In the genomic region with DNA sequence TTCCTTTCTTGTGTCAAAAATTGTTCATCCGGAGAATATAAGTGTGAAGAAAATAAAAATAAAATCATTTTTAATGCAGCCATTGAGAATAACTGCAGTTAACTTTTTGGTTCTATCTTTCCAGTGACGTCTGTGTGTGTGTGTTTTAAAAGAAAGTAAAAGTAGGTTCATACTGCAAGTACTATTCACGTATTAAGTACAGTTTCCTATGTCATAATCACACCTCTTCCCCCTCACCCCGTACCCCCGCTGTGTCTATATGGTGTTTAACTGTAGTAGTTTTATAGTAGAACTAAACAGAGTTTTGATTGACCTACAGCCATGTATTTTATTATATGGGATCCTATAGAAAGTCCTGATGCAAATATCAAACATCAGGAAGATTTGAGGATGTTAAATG, we compare ENCODE assay signal across 19 cellular contexts.
DNase-seq lines count a peak whose midpoint lies in the region; ATAC-seq, FAIRE-seq and TF ChIP-seq lines count a peak whose summit lies in the region.
"Had no signal": no experiment of that assay in that cellular context is flagged by ENCODE, and none has a peak within 500 bp of the region (broad histone marks: within the 10 kb centered on the region; RNA-seq: fewer than 3 reads in every experiment).

No MANE protein-coding gene starts in this region.

- no peak overlapping the region for H3K4me3 Mint-ChIP-seq in CD8-positive, alpha-beta T cell
- H3K4me3 Mint-ChIP-seq in naive thymus-derived CD8-positive, alpha-beta T cell: no peak overlapping the region
- H3K4me3 Mint-ChIP-seq: CD4-positive, alpha-beta T cell had no signal

- RAD21 ChIA-PET in GM12878 (lab: Charles Lee; ENCODE audit: unreplicated experiment): interaction anchor here (0.9 to 2.0 kb wide), 3 partner anchors 33 to 113 kb away, joined by 3 to 8 read pairs (median 3); no protein-coding TSS in a partner anchor

- DNase-seq in CD8-positive, alpha-beta T cell: no peak
- DNase-seq in GM12878 (ENCODE audit: low read depth, low spot score) (no peak), esophagus muscularis mucosa (ENCODE audit: extremely low spot score) (no peak), thyroid gland (no peak), G401 (ENCODE audit: low spot score) (no peak)
- DNase-seq in naive thymus-derived CD8-positive, alpha-beta T cell: no peak
- DNase-seq: Calu3, COR-L47, DMS153, DND-41, GDM1, H7 had no signal

- no peak overlapping the region for H3K4me3 ChIP-seq in CD8-positive, alpha-beta T cell (ENCODE audit: low read depth, low read length)
- H3K4me3 ChIP-seq in GM12878 (no peak overlapping the region), esophagus muscularis mucosa (no peak overlapping the region), thyroid gland (replicated peaks in 1 of 3) (no peak overlapping the region)
- H3K4me3 ChIP-seq: BLaER1, GM23248 had no signal

- TF ChIP-seq EP300 in GM12878 (IDR thresholded peaks at IDR 0.05; ENCODE audit: borderline replicate concordance in 1 of 2, control insufficient read depth in 1 of 2, low read depth in 2 of 2, low read length in 2 of 2) (no peak), esophagus muscularis mucosa (IDR thresholded peaks at IDR 0.05) (no peak)

- H3K4me2 ChIP-seq in GM12878 (ENCODE audit: control insufficient read depth, insufficient read depth): no peak overlapping the region
- H3K4me2 ChIP-seq: BLaER1 had no signal

- no peaks in the 10 kb centered on the region for H3K36me3 ChIP-seq in CD8-positive, alpha-beta T cell (ENCODE audit: insufficient read depth, low read length)
- no peaks in the 10 kb centered on the region; a peak in 1 of 4 replicates for H3K36me3 ChIP-seq in GM12878 (ENCODE audit: control insufficient read depth in 2 of 2, insufficient read depth in 2 of 2, low read length in 1 of 2)
- H3K36me3 ChIP-seq in esophagus muscularis mucosa: peaks cover 0 to 16% (median 11%) of the 10 kb centered on the region in 4 donors
- no peaks in the 10 kb centered on the region for H3K36me3 ChIP-seq in thyroid gland

- no peak for TF ChIP-seq POLR2A in GM12878 (IDR thresholded peaks at IDR 0.05; ENCODE audit: low read depth, low read length)
- no peak for TF ChIP-seq POLR2A in esophagus muscularis mucosa (IDR thresholded peaks at IDR 0.05; ENCODE audit: low read depth)
- TF ChIP-seq POLR2A in thyroid gland (IDR thresholded peaks at IDR 0.05): no peak

- H3K79me2 ChIP-seq in GM12878 (ENCODE audit: control insufficient read depth, insufficient read depth, low read length): no peaks in the 10 kb centered on the region

- H3K36me3 Mint-ChIP-seq in CD8-positive, alpha-beta T cell: peaks cover 16% of the 10 kb centered on the region
- peaks cover 0 to 4% (median 2%) of the 10 kb centered on the region in 3 donors for H3K36me3 Mint-ChIP-seq in naive thymus-derived CD8-positive, alpha-beta T cell

- intact Hi-C loops in CD8-positive, alpha-beta T cell (cut with DNase I, micrococcal nuclease): loop anchor here in 1 of 2 experiments (5.0 kb wide), 1 partner anchor 51 kb away; no protein-coding TSS in a partner anchor
- intact Hi-C loops in GM12878 (cut with micrococcal nuclease; ENCODE audit: unreplicated experiment) (no loop called here), esophagus muscularis mucosa (cut with DNase I) (no loop called here), thyroid gland (cut with DNase I) (no loop called here)

- peaks cover 15% of the 10 kb centered on the region for H3K4me1 Mint-ChIP-seq in CD8-positive, alpha-beta T cell (ENCODE audit: low read depth)
- peaks cover 5 to 18% (median 9%) of the 10 kb centered on the region in 4 donors for H3K4me1 Mint-ChIP-seq in naive thymus-derived CD8-positive, alpha-beta T cell

- no peak for TF ChIP-seq RAD21 in GM12878 (IDR thresholded peaks at IDR 0.05; ENCODE audit: insufficient read depth, low read depth, low read length)

- H3K9me3 ChIP-seq in CD8-positive, alpha-beta T cell (ENCODE audit: low read length): no peaks in the 10 kb centered on the region
- H3K9me3 ChIP-seq in GM12878 (replicated peaks; ENCODE audit: control insufficient read depth, insufficient read depth, low read length) (no peaks in the 10 kb centered on the region; the same call in 2 of the 3 replicates), esophagus muscularis mucosa (no peaks in the 10 kb centered on the region), thyroid gland (no peaks in the 10 kb centered on the region)
- H3K9me3 ChIP-seq: BLaER1 had no signal

- no TSS peak for BruUV-seq in GM12878 (replicated peaks; lab: Mats Ljungman, UMichigan)

- no peaks in the 10 kb centered on the region for H3K27me3 ChIP-seq in CD8-positive, alpha-beta T cell (ENCODE audit: insufficient read depth, low read length)
- no peaks in the 10 kb centered on the region for H3K27me3 ChIP-seq in GM12878 (replicated peaks in 1 of 2; ENCODE audit: control insufficient read depth in 2 of 2, insufficient read depth in 2 of 2, low read length in 1 of 2)
- no peaks in the 10 kb centered on the region for H3K27me3 ChIP-seq in esophagus muscularis mucosa
- no peaks in the 10 kb centered on the region for H3K27me3 ChIP-seq in thyroid gland
- H3K27me3 ChIP-seq: BLaER1 had no signal

- peak; percentile 16 for ATAC-seq in CD8-positive, alpha-beta T cell
- ATAC-seq in GM12878: 0 out of 3 replicates have a peak, but pooled peaks have one; percentile 7
- no peak for ATAC-seq in naive thymus-derived CD8-positive, alpha-beta T cell
- ATAC-seq in GM21825 (IDR thresholded peaks at IDR 0.05; ENCODE audit: unreplicated experiment): no peak

- in situ Hi-C loops in GM12878 (cut with MboI): no loop called here
- in situ Hi-C loops in G401 (cut with HindIII; ENCODE audit: low sequenced_read_pairs): no loop called here

- H3K27ac Mint-ChIP-seq in CD8-positive, alpha-beta T cell: no peak overlapping the region
- peak overlapping the region in 1 of 10 donors; percentile 19 for H3K27ac Mint-ChIP-seq in naive thymus-derived CD8-positive, alpha-beta T cell
- H3K27ac Mint-ChIP-seq: CD4-positive, alpha-beta T cell had no signal

- peaks cover 1% of the 10 kb centered on the region for H3K4me1 ChIP-seq in CD8-positive, alpha-beta T cell (ENCODE audit: insufficient read depth, low read length)
- H3K4me1 ChIP-seq in GM12878 (ENCODE audit: control insufficient read depth, insufficient read depth, low read length) (peaks cover 7% of the 10 kb centered on the region), esophagus muscularis mucosa (peaks cover 7 to 43% (median 33%) of the 10 kb centered on the region in 4 donors), thyroid gland (peaks cover 0 to 13% of the 10 kb centered on the region in 2 donors)

- FAIRE-seq in GM12878 (lab: Jason Lieb, UNC): no peak
- FAIRE-seq: GM18507, H1 had no signal

- CTCF ChIA-PET in CD8-positive, alpha-beta T cell (lab: Charles Lee): interaction anchor here (0.7 to 6.9 kb wide), 4 partner anchors 9 to 67 kb away, joined by 3 to 68 read pairs (median 16); no protein-coding TSS in a partner anchor
- CTCF ChIA-PET in GM12878 (lab: Yijun Ruan, JAX): interaction anchor here (0.8 to 2.3 kb wide), 5 partner anchors 12 to 82 kb away, joined by 3 to 17 read pairs (median 4); no protein-coding TSS in a partner anchor

- H4K20me1 ChIP-seq in GM12878 (ENCODE audit: control insufficient read depth, insufficient read depth): no peaks in the 10 kb centered on the region
- H4K20me1 ChIP-seq: BLaER1 had no signal

- no peak overlapping the region for H3K27ac ChIP-seq in CD8-positive, alpha-beta T cell (ENCODE audit: low read depth, low read length)
- H3K27ac ChIP-seq in GM12878 (ENCODE audit: control insufficient read depth, insufficient read depth): no peak overlapping the region
- H3K27ac ChIP-seq in esophagus muscularis mucosa (replicated peaks in 1 of 4): peak overlapping the region; percentile 36 to 66 (median 45)
- H3K27ac ChIP-seq in thyroid gland: peak overlapping the region; percentile 50 to 74 (median 65)
- H3K27ac ChIP-seq: BLaER1, C4-2B, GM23248 had no signal

- no peak for TF ChIP-seq CTCF in CD8-positive, alpha-beta T cell (IDR thresholded peaks at IDR 0.05)
- no peak for TF ChIP-seq CTCF in GM12878 (IDR thresholded peaks at IDR 0.05 in 2 of 3, conservative IDR thresholded peaks at IDR 0.05 in 1 of 3; ENCODE audit: control insufficient read depth in 2 of 3, extremely low read depth in 1 of 3, insufficient read depth in 1 of 3, low read depth in 3 of 3, low read length in 3 of 3)
- TF ChIP-seq CTCF in esophagus muscularis mucosa (IDR thresholded peaks at IDR 0.05): no peak
- TF ChIP-seq CTCF in thyroid gland (IDR thresholded peaks at IDR 0.05): no peak

- SMC1A ChIA-PET in GM12878 (lab: Charles Lee; ENCODE audit: uncharacterized antibody, unreplicated experiment): interaction anchor here (0.9 to 2.5 kb wide), 9 partner anchors 11 to 81 kb away, joined by 3 to 30 read pairs (median 3); no protein-coding TSS in a partner anchor

- POLR2A ChIA-PET in CD8-positive, alpha-beta T cell (lab: Charles Lee): interaction anchor here (1.3 kb wide), 1 partner anchor 33 kb away, joined by 15 read pairs; no protein-coding TSS in a partner anchor
- POLR2A ChIA-PET in GM12878 (lab: Charles Lee): no interaction called here
- POLR2A ChIA-PET in naive thymus-derived CD8-positive, alpha-beta T cell (lab: Charles Lee): interaction anchor here (1.3 to 1.4 kb wide), 2 partner anchors 33 to 38 kb away, joined by 3 to 11 read pairs; no protein-coding TSS in a partner anchor

- no peak overlapping the region for H2AFZ ChIP-seq in GM12878 (ENCODE audit: control insufficient read depth, low read depth, low read length)
- H2AFZ ChIP-seq: GM23248 had no signal

- H3K9ac ChIP-seq in GM12878 (ENCODE audit: control insufficient read depth, insufficient read depth, low read length): no peak overlapping the region
- H3K9ac ChIP-seq: BLaER1, GM23248 had no signal

- H3K9me3 Mint-ChIP-seq in CD8-positive, alpha-beta T cell: no peaks in the 10 kb centered on the region
- no peaks in the 10 kb centered on the region for H3K9me3 Mint-ChIP-seq in naive thymus-derived CD8-positive, alpha-beta T cell
- H3K9me3 Mint-ChIP-seq: CD4-positive, alpha-beta T cell had no signal

- no peaks in the 10 kb centered on the region for H3K27me3 Mint-ChIP-seq in CD8-positive, alpha-beta T cell (ENCODE audit: low read depth)
- no peaks in the 10 kb centered on the region for H3K27me3 Mint-ChIP-seq in naive thymus-derived CD8-positive, alpha-beta T cell
- H3K27me3 Mint-ChIP-seq: CD4-positive, alpha-beta T cell had no signal

- 35% methylated on average over 5 of the region's 5 CpGs for WGBS in GM12878 (ENCODE audit: insufficient coverage, insufficient replicate concordance, low lambda C conversion rate, missing lambda C conversion rate)
- WGBS in esophagus muscularis mucosa: 80% methylated on average over 5 of the region's 5 CpGs
- 82 to 95% methylated on average over 5 of the region's 5 CpGs for WGBS in thyroid gland, 2 donors

TF ChIP-seq in GM12878, 131 proteins besides CTCF, POLR2A, EP300 and RAD21:
- TF ChIP-seq NR2F1 (conservative IDR thresholded peaks at IDR 0.05) (no peak), CREM (IDR thresholded peaks at IDR 0.05; ENCODE audit: low read depth) (0 out of 2 replicates have a peak, but pooled peaks have one; percentile 38), CREB1 (IDR thresholded peaks at IDR 0.05; ENCODE audit: low read depth) (peak; percentile 59; the same call in 1 of the 2 replicates)
TF ChIP-seq in GM12878: peak in this region for 2.

Comparison
In these comparisons a context has a peak if more than half of its experiments do, and no peak if none do; other contexts are left out.
1. ATAC-seq: peak in CD8-positive, alpha-beta T cell (single experiment) and GM12878 (single experiment); none in naive thymus-derived CD8-positive, alpha-beta T cell (0 of 2) and GM21825 (single experiment).
2. H3K27ac ChIP-seq: peak in esophagus muscularis mucosa (4 of 4) and thyroid gland (3 of 3); none in CD8-positive, alpha-beta T cell (single experiment) and GM12878 (single experiment).